11 cellular contexts compared by ENCODE assay signal in genomic region chr6:86936834-86937218, GRCh38. TPM values are rescaled to one million over a fixed set of nuclear protein-coding genes. Genes with fewer than 3 reads are reported as not detected.
DNase-seq lines count a peak whose midpoint lies in the region; ATAC-seq and TF ChIP-seq lines count a peak whose summit lies in the region.
"Had no signal": no experiment of that assay in that cellular context is flagged by ENCODE, and none has a peak within 500 bp of the region (broad histone marks: within the 10 kb centered on the region; RNA-seq: fewer than 3 reads in every experiment).

No MANE protein-coding gene starts in this region.

- H3K9me3 Mint-ChIP-seq in activated T-helper 1 cell treated with anti-CD3 and anti-CD28 coated beads, Interleukin-12 subunit alpha, Interleukin-12 subunit beta, Interleukin-2, Interleukin-4 antibody, amounts not matched to agents 30 ng/mL and 10 ng/mL and 1 ng/mL, durations not matched to agents 14 hours and 24 hours and 36 hours, result no peaks in the 10 kb centered on the region
- H3K9me3 Mint-ChIP-seq: activated T-cell treated with anti-CD3 and anti-CD28 coated beads, Interleukin-2, amount 50 U/mL, for 24 hours; T-helper 2 cell treated with Interferon-gamma antibody and Interleukin-4, amounts not matched to agents 5 μg/mL and 100 μg/mL, for 36 hours had no signal

- no peaks in the 10 kb centered on the region for H3K9me2 ChIP-seq in PC-3 (replicated peaks; ENCODE audit: low read length)

- H3K9ac ChIP-seq in skeletal muscle satellite cell (ENCODE audit: low read depth, low read length), result no peak overlapping the region
- H3K9ac ChIP-seq in PC-3 (ENCODE audit: low read length), result no peak overlapping the region

- in situ Hi-C loops in Panc1 (cut with HindIII; ENCODE audit: low pct_unique_long_range_greater_than_20kb, low sequenced_read_pairs), result no loop called here

- H3F3A ChIP-seq in PC-3 (ENCODE audit: low read length, unreplicated experiment), result no peaks in the 10 kb centered on the region

- no peak overlapping the region for H2AFZ ChIP-seq in PC-3 (ENCODE audit: low read length)

- H3K4me2 ChIP-seq in skeletal muscle satellite cell (ENCODE audit: low read length), result peak overlapping the region; percentile 59
- no peak overlapping the region for H3K4me2 ChIP-seq in PC-3 (ENCODE audit: low read length)

- peaks cover 41% of the 10 kb centered on the region for H3K27me3 Mint-ChIP-seq in activated T-helper 1 cell treated with anti-CD3 and anti-CD28 coated beads, Interleukin-12 subunit alpha, Interleukin-12 subunit beta, Interleukin-2, Interleukin-4 antibody, amounts not matched to agents 30 ng/mL and 10 ng/mL and 1 ng/mL, durations not matched to agents 14 hours and 24 hours and 36 hours (ENCODE audit: insufficient read depth)

- BruUV-seq in Panc1 (replicated peaks; lab: Mats Ljungman, UMichigan) (no TSS peak), PC-3 (replicated peaks; lab: Mats Ljungman, UMichigan) (no TSS peak)

- H3K27me3 ChIP-seq in Panc1 (ENCODE audit: control insufficient read depth, insufficient read depth, low read length) (peaks cover 28% of the 10 kb centered on the region), skeletal muscle satellite cell (ENCODE audit: control insufficient read depth, insufficient read depth, low read length) (peaks cover 15% of the 10 kb centered on the region), PC-3 (ENCODE audit: low read length) (peaks cover 44% of the 10 kb centered on the region), WERI-Rb-1 (ENCODE audit: insufficient read depth, low read depth, severe bottlenecking) (peaks cover 94% of the 10 kb centered on the region)

- no peaks in the 10 kb centered on the region for H4K20me1 ChIP-seq in PC-3 (ENCODE audit: low read length)

- POLR2A ChIA-PET in Panc1 (lab: Charles Lee), result interaction anchor here (0.7 kb wide), 1 partner anchor 1169 kb away, joined by 7 read pairs; no protein-coding TSS in a partner anchor
- POLR2A ChIA-PET in PC-3 (lab: Charles Lee; ENCODE audit: unreplicated experiment), result no interaction called here

- intact Hi-C loops in Panc1 (cut with micrococcal nuclease; ENCODE audit: unreplicated experiment) (loop anchor here (5.0 to 10.0 kb wide), 3 partner anchors 80 to 1192 kb away; no protein-coding TSS in a partner anchor), PC-3 (cut with micrococcal nuclease) (no loop called here)
- intact Hi-C loops in activated T-helper 1 cell treated with anti-CD3 and anti-CD28 coated beads, Interleukin-12 subunit alpha, Interleukin-12 subunit beta, Interleukin-2, Interleukin-4 antibody, amounts not matched to agents 30 ng/mL and 10 ng/mL and 1 ng/mL, durations not matched to agents 14 hours and 24 hours and 36 hours (cut with micrococcal nuclease), result no loop called here

- H3K9me3 ChIP-seq in Panc1 (ENCODE audit: control insufficient read depth, insufficient read depth, low read depth, low read length) (no peaks in the 10 kb centered on the region), skeletal muscle satellite cell (replicated peaks; ENCODE audit: low read length) (no peaks in the 10 kb centered on the region), PC-3 (ENCODE audit: low read length) (no peaks in the 10 kb centered on the region), WERI-Rb-1 (ENCODE audit: severe bottlenecking) (no peaks in the 10 kb centered on the region)

- no peaks in the 10 kb centered on the region for H3K79me2 ChIP-seq in PC-3 (ENCODE audit: low read length)

- H3K36me3 Mint-ChIP-seq in activated T-helper 1 cell treated with anti-CD3 and anti-CD28 coated beads, Interleukin-12 subunit alpha, Interleukin-12 subunit beta, Interleukin-2, Interleukin-4 antibody, amounts not matched to agents 30 ng/mL and 10 ng/mL and 1 ng/mL, durations not matched to agents 14 hours and 24 hours and 36 hours (ENCODE audit: low read depth), result no peaks in the 10 kb centered on the region

- H3K4me1 Mint-ChIP-seq in activated T-helper 1 cell treated with anti-CD3 and anti-CD28 coated beads, Interleukin-12 subunit alpha, Interleukin-12 subunit beta, Interleukin-2, Interleukin-4 antibody, amounts not matched to agents 30 ng/mL and 10 ng/mL and 1 ng/mL, durations not matched to agents 14 hours and 24 hours and 36 hours (ENCODE audit: low read depth), result no peaks in the 10 kb centered on the region

- no peak overlapping the region for H3K4me3 Mint-ChIP-seq in activated T-helper 1 cell treated with anti-CD3 and anti-CD28 coated beads, Interleukin-12 subunit alpha, Interleukin-12 subunit beta, Interleukin-2, Interleukin-4 antibody, amounts not matched to agents 30 ng/mL and 10 ng/mL and 1 ng/mL, durations not matched to agents 14 hours and 24 hours and 36 hours
- H3K4me3 Mint-ChIP-seq: activated T-cell treated with anti-CD3 and anti-CD28 coated beads, Interleukin-2, amount 50 U/mL, for 24 hours; T-helper 2 cell treated with Interferon-gamma antibody and Interleukin-4, amounts not matched to agents 5 μg/mL and 100 μg/mL, for 36 hours had no signal

- DNase-seq in Panc1 (ENCODE audit: low read depth, low spot score), result no peak
- DNase-seq in effector CD4-positive, alpha-beta T cell, result no peak
- DNase-seq in PC-3, result no peak
- no peak for DNase-seq in activated T-helper 1 cell treated with anti-CD3 and anti-CD28 coated beads, Interleukin-12 subunit alpha, Interleukin-12 subunit beta, Interleukin-2, Interleukin-4 antibody, amounts not matched to agents 30 ng/mL and 10 ng/mL and 1 ng/mL, durations not matched to agents 14 hours and 24 hours and 36 hours (ENCODE audit: low spot score)
- DNase-seq in WERI-Rb-1, result no peak

- H3K36me3 ChIP-seq in Panc1 (ENCODE audit: control insufficient read depth, insufficient read depth, low read length), result no peaks in the 10 kb centered on the region
- no peaks in the 10 kb centered on the region for H3K36me3 ChIP-seq in skeletal muscle satellite cell (ENCODE audit: insufficient read depth, low read length)
- H3K36me3 ChIP-seq in PC-3 (ENCODE audit: low read depth, low read length), result no peaks in the 10 kb centered on the region
- H3K36me3 ChIP-seq in WERI-Rb-1, result no peaks in the 10 kb centered on the region

- H3K4me3 ChIP-seq in Panc1 (ENCODE audit: low read depth in 2 of 2, low read length in 2 of 2), result peak overlapping the region; percentile 34 to 47
- peak overlapping the region; percentile 45 for H3K4me3 ChIP-seq in iPS-11a (ENCODE audit: low read depth, low read length)
- no peak overlapping the region for H3K4me3 ChIP-seq in skeletal muscle satellite cell (ENCODE audit: low read length)
- H3K4me3 ChIP-seq in PC-3 (ENCODE audit: low read length), result no peak overlapping the region
- no peak overlapping the region for H3K4me3 ChIP-seq in WERI-Rb-1 (ENCODE audit: low read depth, low read length)

- no peaks in the 10 kb centered on the region; the same call in 1 of the 2 replicates for H3K4me1 ChIP-seq in Panc1 (ENCODE audit: control insufficient read depth, insufficient read depth, low read length)
- H3K4me1 ChIP-seq in skeletal muscle satellite cell (ENCODE audit: control insufficient read depth, insufficient read depth, low read length), result no peaks in the 10 kb centered on the region
- 0 out of 2 replicates have a peak, but pooled peaks cover 3% of the 10 kb centered on the region for H3K4me1 ChIP-seq in PC-3 (ENCODE audit: insufficient read depth, low read length)

- ATAC-seq in GM19452 (IDR thresholded peaks at IDR 0.05; ENCODE audit: unreplicated experiment), result peak; percentile 12
- ATAC-seq in Panc1, result peak; percentile 64
- no peak for ATAC-seq in PC-3

- H3K27ac ChIP-seq in Panc1 (ENCODE audit: low read length) (no peak overlapping the region), PC-3 (ENCODE audit: low read length) (no peak overlapping the region), WERI-Rb-1 (no peak overlapping the region)

- no peak overlapping the region for H3K27ac Mint-ChIP-seq in activated T-helper 1 cell treated with anti-CD3 and anti-CD28 coated beads, Interleukin-12 subunit alpha, Interleukin-12 subunit beta, Interleukin-2, Interleukin-4 antibody, amounts not matched to agents 30 ng/mL and 10 ng/mL and 1 ng/mL, durations not matched to agents 14 hours and 24 hours and 36 hours
- H3K27ac Mint-ChIP-seq: activated T-cell treated with anti-CD3 and anti-CD28 coated beads, Interleukin-2, amount 50 U/mL, for 24 hours; T-helper 2 cell treated with Interferon-gamma antibody and Interleukin-4, amounts not matched to agents 5 μg/mL and 100 μg/mL, for 36 hours had no signal

- TF ChIP-seq CTCF in Panc1 (IDR thresholded peaks at IDR 0.05) (no peak), PC-3 (conservative IDR thresholded peaks at IDR 0.05; ENCODE audit: low read depth, low read length) (no peak), WERI-Rb-1 (IDR thresholded peaks at IDR 0.05; ENCODE audit: low read depth, low read length) (no peak)

- CTCF ChIA-PET in Panc1 (lab: Charles Lee) (interaction anchor here (0.5 to 1.2 kb wide), 3 partner anchors 77 to 1180 kb away, joined by 3 to 5 read pairs (median 3); no protein-coding TSS in a partner anchor), PC-3 (lab: Charles Lee) (no interaction called here)

RNA-seq across cellular contexts. Expression of gene HTR1E, which starts 0.5 kb away (rescaled TPM):
- total RNA-seq in Panc1 (2021; ENCODE audit: unreplicated experiment) (not detected), PC-3 (2014; rRNA removed) (not detected in 2 replicates)
- not detected for polyA plus RNA-seq in Panc1 (2012; ENCODE audit: insufficient read length)
- total RNA-seq in skeletal muscle satellite cell (2012; rRNA removed), result not detected in 2 replicates
- total RNA-seq in activated T-helper 1 cell treated with anti-CD3 and anti-CD28 coated beads, Interleukin-12 subunit alpha, Interleukin-12 subunit beta, Interleukin-2, Interleukin-4 antibody, amounts not matched to agents 30 ng/mL and 10 ng/mL and 1 ng/mL, durations not matched to agents 14 hours and 24 hours and 36 hours, result not detected in 2 replicates
- total RNA-seq: LHCN-M2 had no signal

Comparison
In these comparisons a context has a peak if more than half of its experiments do, and no peak if none do; other contexts are left out.
1. H3K4me3 ChIP-seq: peak in Panc1 (2 of 2) and iPS-11a (single experiment); none in skeletal muscle satellite cell (single experiment), PC-3 (single experiment) and WERI-Rb-1 (single experiment).